In genomic region chr10:113538131-113538530, GRCh38 we compare ENCODE assay signal across 22 cellular contexts. TPM values are rescaled to one million over a fixed set of nuclear protein-coding genes. Genes with fewer than 3 reads are reported as not detected.
DNase-seq lines count a peak whose midpoint lies in the region; ATAC-seq, FAIRE-seq and TF ChIP-seq lines count a peak whose summit lies in the region.
"Had no signal": no experiment of that assay in that cellular context is flagged by ENCODE, and none has a peak within 500 bp of the region (broad histone marks: within the 10 kb centered on the region; RNA-seq: fewer than 3 reads in every experiment).

No MANE protein-coding gene starts in this region.

- TF ChIP-seq POLR2A in erythroblast (IDR thresholded peaks at IDR 0.05; ENCODE audit: low read length), result no peak

- TF ChIP-seq CTCF in progenitor cell of endocrine pancreas (IDR thresholded peaks at IDR 0.05; ENCODE audit: unreplicated experiment), result no peak

- H3K36me3 Mint-ChIP-seq in progenitor cell of endocrine pancreas (ENCODE audit: insufficient read depth), result no peaks in the 10 kb centered on the region
- H3K36me3 Mint-ChIP-seq: CD4-positive, CD25-positive, alpha-beta regulatory T cell; CD8-positive, alpha-beta memory T cell had no signal

- no peak overlapping the region for H3K4me3 Mint-ChIP-seq in progenitor cell of endocrine pancreas (ENCODE audit: low read depth)
- H3K4me3 Mint-ChIP-seq: CD4-positive, CD25-positive, alpha-beta regulatory T cell; CD8-positive, alpha-beta memory T cell; H9 had no signal

- FAIRE-seq in RCC 7860 (lab: Jason Lieb, UNC), result no peak
- FAIRE-seq: H1, K562 had no signal

- peaks cover 51% of the 10 kb centered on the region for H3K4me1 Mint-ChIP-seq in progenitor cell of endocrine pancreas (ENCODE audit: low read depth)
- H3K4me1 Mint-ChIP-seq: CD4-positive, CD25-positive, alpha-beta regulatory T cell; CD8-positive, alpha-beta memory T cell had no signal

- DNase-seq in EL, result peak; percentile 69
- DNase-seq in RCC 7860 (ENCODE audit: low spot score), result peak; percentile 20
- DNase-seq in kidney glomerular epithelial cell (lab: John Stamatoyannopoulos, UW), result peak; percentile 29
- DNase-seq in progenitor cell of endocrine pancreas (ENCODE audit: low spot score, unreplicated experiment), result no peak
- DNase-seq in SKM-1 treated with dmso at 0.1 percent for 144 hours (lab: John Stamatoyannopoulos, UW; ENCODE audit: unreplicated experiment), result no peak
- no peak for DNase-seq in erythroblast (lab: John Stamatoyannopoulos, UW)
- DNase-seq: BE2C; C1 segment of cervical spinal cord; CD4-positive, CD25-positive, alpha-beta regulatory T cell; CD8-positive, alpha-beta memory T cell; COR-L47; DMS 273 treated with DMSO at 0.1 percent for 48 hours; DMS53; DND-41; GF-D8; H9; IMR-90 had no signal

- no peak for ATAC-seq in HG03045 (IDR thresholded peaks at IDR 0.05; ENCODE audit: unreplicated experiment)
- ATAC-seq: K562 had no signal

- peaks cover under 1% of the 10 kb centered on the region for H3K27me3 Mint-ChIP-seq in progenitor cell of endocrine pancreas
- H3K27me3 Mint-ChIP-seq: CD4-positive, CD25-positive, alpha-beta regulatory T cell had no signal

- H3K9me3 Mint-ChIP-seq in progenitor cell of endocrine pancreas (ENCODE audit: low read depth), result no peaks in the 10 kb centered on the region
- H3K9me3 Mint-ChIP-seq: H9 had no signal

- H3K27ac Mint-ChIP-seq in progenitor cell of endocrine pancreas, result peak overlapping the region; percentile 38
- H3K27ac Mint-ChIP-seq: CD4-positive, CD25-positive, alpha-beta regulatory T cell; H9 had no signal

RNA-seq across cellular contexts. Expression of gene HABP2, which starts 14.7 kb away (rescaled TPM):
- total RNA-seq in progenitor cell of endocrine pancreas, result 112 and 133 TPM in 2 replicates
- total RNA-seq: A172; CD4-positive, CD25-positive, alpha-beta regulatory T cell; CD8-positive, alpha-beta memory T cell; H1; H9; HT-29; IMR-90 had no signal

Comparison
In these comparisons a context has a peak if more than half of its experiments do, and no peak if none do; other contexts are left out.
1. DNase-seq: peak in EL (single experiment), RCC 7860 (single experiment) and kidney glomerular epithelial cell (single experiment); none in progenitor cell of endocrine pancreas (single experiment), SKM-1 treated with dmso at 0.1 percent for 144 hours (single experiment) and erythroblast (0 of 2).